In genomic region chr10:22043327-22043633, GRCh38 we compare ENCODE assay signal across 2 cellular contexts.
TF ChIP-seq lines count a peak whose summit lies in the region.

No MANE protein-coding gene starts in this region.

TF ChIP-seq in HepG2, 621 proteins besides CTCF, POLR2A, EP300 and RAD21:
- TF ChIP-seq, protein P1, sequence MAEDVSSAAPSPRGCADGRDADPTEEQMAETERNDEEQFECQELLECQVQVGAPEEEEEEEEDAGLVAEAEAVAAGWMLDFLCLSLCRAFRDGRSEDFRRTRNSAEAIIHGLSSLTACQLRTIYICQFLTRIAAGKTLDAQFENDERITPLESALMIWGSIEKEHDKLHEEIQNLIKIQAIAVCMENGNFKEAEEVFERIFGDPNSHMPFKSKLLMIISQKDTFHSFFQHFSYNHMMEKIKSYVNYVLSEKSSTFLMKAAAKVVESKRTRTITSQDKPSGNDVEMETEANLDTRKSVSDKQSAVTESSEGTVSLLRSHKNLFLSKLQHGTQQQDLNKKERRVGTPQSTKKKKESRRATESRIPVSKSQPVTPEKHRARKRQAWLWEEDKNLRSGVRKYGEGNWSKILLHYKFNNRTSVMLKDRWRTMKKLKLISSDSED (CRISPR knock-in tag; IDR thresholded peaks at IDR 0.05): no peak
- TF ChIP-seq ZKSCAN5 (CRISPR knock-in tag; IDR thresholded peaks at IDR 0.05) (no peak), RFXANK (CRISPR knock-in tag; IDR thresholded peaks at IDR 0.05) (no peak), FOXM1 (CRISPR knock-in tag; IDR thresholded peaks at IDR 0.05) (no peak), ONECUT2 (CRISPR knock-in tag; IDR thresholded peaks at IDR 0.05) (no peak), SPEN (CRISPR knock-in tag; IDR thresholded peaks at IDR 0.05; ENCODE audit: low read depth) (no peak), POLR2AphosphoS5 (IDR thresholded peaks at IDR 0.05; ENCODE audit: low read depth, low read length) (no peak), PAWR (CRISPR knock-in tag; IDR thresholded peaks at IDR 0.05; ENCODE audit: borderline replicate concordance) (no peak), XBP1 (CRISPR knock-in tag; IDR thresholded peaks at IDR 0.05) (no peak)

TF ChIP-seq in WTC11, 78 proteins besides CTCF, POLR2A, EP300 and RAD21:
- no peak for TF ChIP-seq ETV6 (CRISPR knock-in tag; IDR thresholded peaks at IDR 0.05)
- TF ChIP-seq NFATC4 (CRISPR knock-in tag; IDR thresholded peaks at IDR 0.05): no peak
- TF ChIP-seq ATF3 (CRISPR knock-in tag; conservative IDR thresholded peaks at IDR 0.05): no peak
- no peak for TF ChIP-seq TEAD1 (CRISPR knock-in tag; IDR thresholded peaks at IDR 0.05)
- TF ChIP-seq, protein P2, sequence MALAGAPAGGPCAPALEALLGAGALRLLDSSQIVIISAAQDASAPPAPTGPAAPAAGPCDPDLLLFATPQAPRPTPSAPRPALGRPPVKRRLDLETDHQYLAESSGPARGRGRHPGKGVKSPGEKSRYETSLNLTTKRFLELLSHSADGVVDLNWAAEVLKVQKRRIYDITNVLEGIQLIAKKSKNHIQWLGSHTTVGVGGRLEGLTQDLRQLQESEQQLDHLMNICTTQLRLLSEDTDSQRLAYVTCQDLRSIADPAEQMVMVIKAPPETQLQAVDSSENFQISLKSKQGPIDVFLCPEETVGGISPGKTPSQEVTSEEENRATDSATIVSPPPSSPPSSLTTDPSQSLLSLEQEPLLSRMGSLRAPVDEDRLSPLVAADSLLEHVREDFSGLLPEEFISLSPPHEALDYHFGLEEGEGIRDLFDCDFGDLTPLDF (CRISPR knock-in tag; IDR thresholded peaks at IDR 0.05): no peak
TF ChIP-seq in WTC11: peak in this region for 0.
